In the genomic region with DNA sequence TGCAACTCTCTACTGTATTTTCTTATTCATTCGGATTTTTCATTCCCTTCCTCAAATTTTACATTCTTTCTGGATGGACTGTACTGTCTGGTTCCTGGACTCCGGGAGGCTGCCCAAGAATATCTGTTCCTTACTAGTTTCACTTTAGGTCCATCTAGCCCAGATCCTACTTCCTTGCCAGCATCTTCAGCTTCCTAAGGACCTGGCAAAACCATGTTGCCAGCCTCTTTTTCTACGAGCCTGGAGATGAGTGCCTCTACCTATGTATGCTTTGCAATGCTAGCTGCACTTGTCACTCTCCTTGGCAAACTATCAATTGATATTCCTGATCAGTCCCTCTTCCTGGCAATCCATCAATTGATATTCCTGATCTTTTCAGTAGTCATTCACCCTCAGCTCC, we compare ENCODE assay signal across 34 cellular contexts. TPM values are rescaled to one million over a fixed set of nuclear protein-coding genes. Genes with fewer than 3 reads are reported as not detected.
"Had no signal": no experiment of that assay in that cellular context is flagged by ENCODE, and none has a peak within 500 bp of the region (broad histone marks: within the 10 kb centered on the region; RNA-seq: fewer than 3 reads in every experiment).

No MANE protein-coding gene starts in this region.

- H3K27ac ChIP-seq: lower lobe of right lung, neural progenitor cell, neutrophil, ovary, prostate gland, skin epidermis, stomach, testis, transverse colon, upper lobe of left lung had no signal

- FAIRE-seq: keratinocyte had no signal

- H3K36me3 ChIP-seq: lower lobe of right lung, neural progenitor cell, neutrophil, ovary, prostate gland, stomach, thyroid gland, transverse colon, upper lobe of left lung had no signal

- H3K9ac ChIP-seq: neural progenitor cell had no signal

- H3K9me3 ChIP-seq: lower lobe of right lung, neutrophil, ovary, prostate gland, stomach, testis, thyroid gland, transverse colon, upper lobe of left lung had no signal

- H3K4me2 ChIP-seq: neural progenitor cell had no signal

- H3K36me3 Mint-ChIP-seq: mesothelial cell of epicardium; naive B cell; natural killer cell; neural progenitor cell; stimulated activated naive B cell treated with anti-CD40 and anti-IgM and Interleukin-4, amounts not matched to agents 10 μg/mL and 1 μg/mL and 100 μg/mL, for 72 hours had no signal

- H2AFZ ChIP-seq: neural progenitor cell had no signal

- H3K4me1 ChIP-seq: prostate gland, testis had no signal

- H3K27me3 ChIP-seq: neural progenitor cell, ovary, stomach, testis, thyroid gland, transverse colon, upper lobe of left lung had no signal

- H3K4me3 Mint-ChIP-seq: mesothelial cell of epicardium; naive B cell; natural killer cell; nephron progenitor cell; neural progenitor cell; stimulated activated naive B cell treated with anti-CD40 and anti-IgM and Interleukin-4, amounts not matched to agents 10 μg/mL and 1 μg/mL and 100 μg/mL, for 72 hours had no signal

- H3K9me3 Mint-ChIP-seq: mesothelial cell of epicardium; naive B cell; natural killer cell; nephron progenitor cell; neural progenitor cell; stimulated activated naive B cell treated with anti-CD40 and anti-IgM and Interleukin-4, amounts not matched to agents 10 μg/mL and 1 μg/mL and 100 μg/mL, for 72 hours had no signal

- H3K4me3 ChIP-seq: lower lobe of right lung, neural progenitor cell, ovary, prostate gland, skin epidermis, stomach, testis, thyroid gland, transverse colon, upper lobe of left lung had no signal

- DNase-seq: hippocampal formation; kidney glomerular epithelial cell; left cardiac atrium; lower lobe of right lung; mammary epithelial cell; mesendoderm; naive B cell; natural killer cell; nephron progenitor cell; occipital lobe; ovary; posterior cingulate gyrus; retina; right cardiac atrium; stimulated activated CD4-positive, alpha-beta T cell treated with anti-CD3 and anti-CD28 coated beads, Interleukin-12 subunit alpha, Interleukin-12 subunit beta, amount 100 ng/mL, for 4 hours; stimulated activated CD4-positive, alpha-beta T cell treated with anti-CD3 and anti-CD28 coated beads, Interleukin-15, amount 100 ng/mL, for 24 hours; stimulated activated CD4-positive, alpha-beta T cell treated with anti-CD3 and anti-CD28 coated beads, Interleukin-2, amount 100 ng/mL, for 24 hours; stimulated activated CD4-positive, alpha-beta T cell treated with anti-CD3 and anti-CD28 coated beads, Interleukin-4, amount 100 ng/mL, for 1 hour; stimulated activated naive B cell treated with anti-CD40 and anti-IgM and Interleukin-4, amounts not matched to agents 10 μg/mL and 1 μg/mL and 100 μg/mL, for 72 hours; stimulated activated naive CD8-positive, alpha-beta T cell treated with anti-CD3 and anti-CD28 coated beads, Interleukin-15, Interleukin-2, amounts not matched to agents 100 U/mL and 50 U/mL, for 24 hours; stomach; testis; thyroid gland; transverse colon; upper lobe of left lung had no signal

- ATAC-seq: left cardiac atrium; left lobe of liver; lower lobe of right lung; natural killer cell; right cardiac atrium; sciatic nerve; stimulated activated naive B cell treated with anti-CD40 and anti-IgM and Interleukin-4, amounts not matched to agents 10 μg/mL and 1 μg/mL and 100 μg/mL, for 72 hours; stimulated activated naive CD8-positive, alpha-beta T cell treated with anti-CD3 and anti-CD28 coated beads, Interleukin-15, Interleukin-2, amounts not matched to agents 100 U/mL and 50 U/mL, for 24 hours had no signal

- H3K27ac Mint-ChIP-seq: mesothelial cell of epicardium; naive B cell; natural killer cell; nephron progenitor cell; neural progenitor cell; stimulated activated naive B cell treated with anti-CD40 and anti-IgM and Interleukin-4, amounts not matched to agents 10 μg/mL and 1 μg/mL and 100 μg/mL, for 72 hours had no signal

RNA-seq across cellular contexts. Expression of a gene that starts 5.6 kb away (rescaled TPM):
- total RNA-seq: mononuclear cell, natural killer cell had no signal
